In genomic region chr5:181246276-181247050, GRCh38 we compare ENCODE assay signal across 7 cellular contexts. TPM values are rescaled to one million over a fixed set of nuclear protein-coding genes. Genes with fewer than 3 reads are reported as not detected.
DNase-seq lines count a peak whose midpoint lies in the region; ATAC-seq, FAIRE-seq and TF ChIP-seq lines count a peak whose summit lies in the region.

No MANE protein-coding gene starts in this region.

- peak; percentile 47 for FAIRE-seq in GM19239 (lab: Jason Lieb, UNC)

- peak; percentile 43 for ATAC-seq in HG03460 (IDR thresholded peaks at IDR 0.05; ENCODE audit: unreplicated experiment)
- ATAC-seq in effector memory CD8-positive, alpha-beta T cell (replicated peaks), result peak; percentile 20

- DNase-seq in GM19239 (ENCODE audit: insufficient read length, low spot score) (peak; percentile 60), mesothelial cell of epicardium (ENCODE audit: low spot score in 2 of 2, unreplicated experiment in 2 of 2) (peak; percentile 70 to 85), cortex of kidney (lab: John Stamatoyannopoulos, UW) (no peak)
- peak; percentile 62 for DNase-seq in activated CD4-positive, alpha-beta T cell treated with anti-CD3 and anti-CD28 coated beads, Interleukin-2, amount 50 U/mL, for 1 hour
- peak in 2 of 3 experiments; percentile 35 to 49 for DNase-seq in effector memory CD8-positive, alpha-beta T cell
- DNase-seq in stimulated activated CD8-positive, alpha-beta memory T cell treated with anti-CD3 and anti-CD28 coated beads, Interleukin-2, amount 100 ng/mL, for 1 hour (ENCODE audit: low read depth in 2 of 2), result peak; percentile 52 to 62

- no peaks in the 10 kb centered on the region for H3K9me3 Mint-ChIP-seq in effector memory CD8-positive, alpha-beta T cell
- no peaks in the 10 kb centered on the region for H3K9me3 Mint-ChIP-seq in mesothelial cell of epicardium

- no peaks in the 10 kb centered on the region for H3K27me3 Mint-ChIP-seq in effector memory CD8-positive, alpha-beta T cell
- H3K27me3 Mint-ChIP-seq in mesothelial cell of epicardium (ENCODE audit: low read depth), result no peaks in the 10 kb centered on the region

- peaks cover 64 to 72% of the 10 kb centered on the region in 2 donors for H3K4me1 Mint-ChIP-seq in effector memory CD8-positive, alpha-beta T cell (ENCODE audit: low read depth in 2 of 2)
- peaks cover 49% of the 10 kb centered on the region for H3K4me1 Mint-ChIP-seq in mesothelial cell of epicardium

- H3K36me3 Mint-ChIP-seq in effector memory CD8-positive, alpha-beta T cell (ENCODE audit: insufficient read depth), result peaks cover 50% of the 10 kb centered on the region
- H3K36me3 Mint-ChIP-seq in mesothelial cell of epicardium, result peaks cover 11% of the 10 kb centered on the region

- peak overlapping the region; percentile 99 for H3K4me3 Mint-ChIP-seq in effector memory CD8-positive, alpha-beta T cell
- peak overlapping the region; percentile 90 for H3K4me3 Mint-ChIP-seq in mesothelial cell of epicardium

- TF ChIP-seq CTCF in mesothelial cell of epicardium (IDR thresholded peaks at IDR 0.05; ENCODE audit: unreplicated experiment), result no peak

- H3K27ac Mint-ChIP-seq in effector memory CD8-positive, alpha-beta T cell, result peak overlapping the region; percentile 96 to 98
- H3K27ac Mint-ChIP-seq in mesothelial cell of epicardium, result peak overlapping the region; percentile 99

RNA-seq across cellular contexts. Expression of gene RACK1, which starts 2.8 kb away (rescaled TPM):
- total RNA-seq in mesothelial cell of epicardium, result 2,008 to 2,083 TPM (median 2,030 TPM) in 3 replicates

RNA-seq across cellular contexts. Expression of gene TRIM52, which starts 14.5 kb away (rescaled TPM):
- 12.8 to 14.6 TPM (median 13.3 TPM) in 3 replicates for total RNA-seq in mesothelial cell of epicardium

RNA-seq across cellular contexts. Expression of gene TRIM41, which starts 23.4 kb away (rescaled TPM):
- total RNA-seq in mesothelial cell of epicardium, result 27.9 to 28.1 TPM (median 27.9 TPM) in 3 replicates

RNA-seq across cellular contexts. Expression of gene TRIM7, which starts 41.5 kb away (rescaled TPM):
- total RNA-seq in mesothelial cell of epicardium, result 0.57 to 0.72 TPM (median 0.62 TPM) in 3 replicates
